Comparison of ENCODE assay signal across 27 cellular contexts in genomic region chr3:47342812-47343211, GRCh38.
"Had no signal": no experiment of that assay in that cellular context is flagged by ENCODE, and none has a peak within 500 bp of the region (broad histone marks: within the 10 kb centered on the region; RNA-seq: fewer than 3 reads in every experiment).

No MANE protein-coding gene starts in this region.

- H3K4me3 Mint-ChIP-seq: activated naive CD4-positive, alpha-beta T cell treated with anti-CD3 and anti-CD28 coated beads, Interleukin-2, amount 10 ng/mL, durations not matched to agents 7 days and 5 days; activated naive CD8-positive, alpha-beta T cell treated with anti-CD3 and anti-CD28 coated beads, Interleukin-2, amount 50 U/mL, for 24 hours; endodermal cell; nephron; stimulated activated memory B cell treated with anti-CD40 and anti-IgM and Interleukin-4, amounts not matched to agents 10 μg/mL and 1 μg/mL and 100 μg/mL, for 72 hours; T-helper 2 cell treated with Interferon-gamma antibody and Interleukin-4, amounts not matched to agents 5 μg/mL and 100 μg/mL, for 36 hours had no signal

- H3K9me3 ChIP-seq: heart right ventricle, left lung, pancreas, psoas muscle, stomach, suprapubic skin, tibial nerve had no signal

- H3K27me3 ChIP-seq: heart right ventricle, left lung, pancreas, stomach, suprapubic skin, tibial nerve had no signal

- DNase-seq: activated CD4-positive, alpha-beta T cell treated with anti-CD3 and anti-CD28 coated beads, Interleukin-2, amount 50 U/mL, for 1 hour; activated CD4-positive, CD25-positive, alpha-beta regulatory T cell treated with anti-CD3 and anti-CD28 coated beads, Interleukin-2, amount 50 U/mL, for 72 hours; activated CD8-positive, alpha-beta memory T cell treated with anti-CD3 and anti-CD28 coated beads for 24 hours; activated CD8-positive, alpha-beta memory T cell treated with anti-CD3 and anti-CD28 coated beads, Interleukin-2, amount 50 U/mL, for 4 hours; activated effector memory CD4-positive, alpha-beta T cell treated with Interleukin-2 at 50 U/mL for 16 hours; activated naive CD4-positive, alpha-beta T cell treated with anti-CD3 and anti-CD28 coated beads, Interleukin-2, amount 10 ng/mL, durations not matched to agents 7 days and 5 days; activated naive CD8-positive, alpha-beta T cell treated with anti-CD3 and anti-CD28 coated beads, Interleukin-2, amount 50 U/mL, for 24 hours; activated T-cell treated with anti-CD3 and anti-CD28 coated beads, Interleukin-2, amount 50 U/mL, for 48 hours; cerebellar nuclear complex; endodermal cell; heart right ventricle; kidney; left lung; pancreas; psoas muscle; right cardiac atrium; stimulated activated CD4-positive, alpha-beta T cell treated with anti-CD3 and anti-CD28 coated beads, Interleukin-1b, Interleukin-23, amount 100 ng/mL, for 48 hours; stomach; WERI-Rb-1 had no signal

- H3K4me1 ChIP-seq: pancreas, stomach, suprapubic skin had no signal

- H3K27me3 Mint-ChIP-seq: activated naive CD4-positive, alpha-beta T cell treated with anti-CD3 and anti-CD28 coated beads, Interleukin-2, amount 10 ng/mL, durations not matched to agents 7 days and 5 days; activated naive CD8-positive, alpha-beta T cell treated with anti-CD3 and anti-CD28 coated beads, Interleukin-2, amount 50 U/mL, for 24 hours; stimulated activated memory B cell treated with anti-CD40 and anti-IgM and Interleukin-4, amounts not matched to agents 10 μg/mL and 1 μg/mL and 100 μg/mL, for 72 hours had no signal

- ATAC-seq: heart right ventricle; left lung; pancreas; psoas muscle; stimulated activated memory B cell treated with anti-CD40 and anti-IgM and Interleukin-4, amounts not matched to agents 10 μg/mL and 1 μg/mL and 100 μg/mL, for 72 hours had no signal

- H3K4me3 ChIP-seq: coronary artery, heart right ventricle, left lung, pancreas, psoas muscle, skin epidermis, stomach, suprapubic skin, tibial nerve had no signal

- H3K4me1 Mint-ChIP-seq: activated naive CD4-positive, alpha-beta T cell treated with anti-CD3 and anti-CD28 coated beads, Interleukin-2, amount 10 ng/mL, durations not matched to agents 7 days and 5 days had no signal

- H3K27ac ChIP-seq: coronary artery, epithelial cell of prostate, heart right ventricle, left lung, pancreas, psoas muscle, skin epidermis, stomach, suprapubic skin, tibial nerve, WERI-Rb-1 had no signal

- H3K9me3 Mint-ChIP-seq: activated naive CD4-positive, alpha-beta T cell treated with anti-CD3 and anti-CD28 coated beads, Interleukin-2, amount 10 ng/mL, durations not matched to agents 7 days and 5 days; activated naive CD8-positive, alpha-beta T cell treated with anti-CD3 and anti-CD28 coated beads, Interleukin-2, amount 50 U/mL, for 24 hours; endodermal cell; nephron; stimulated activated memory B cell treated with anti-CD40 and anti-IgM and Interleukin-4, amounts not matched to agents 10 μg/mL and 1 μg/mL and 100 μg/mL, for 72 hours; T-helper 2 cell treated with Interferon-gamma antibody and Interleukin-4, amounts not matched to agents 5 μg/mL and 100 μg/mL, for 36 hours had no signal

- H3K27ac Mint-ChIP-seq: activated naive CD8-positive, alpha-beta T cell treated with anti-CD3 and anti-CD28 coated beads, Interleukin-2, amount 50 U/mL, for 24 hours; nephron; stimulated activated memory B cell treated with anti-CD40 and anti-IgM and Interleukin-4, amounts not matched to agents 10 μg/mL and 1 μg/mL and 100 μg/mL, for 72 hours; T-helper 2 cell treated with Interferon-gamma antibody and Interleukin-4, amounts not matched to agents 5 μg/mL and 100 μg/mL, for 36 hours had no signal
